In genomic region chr4:125389713-125390112, GRCh38 we compare ENCODE assay signal across 12 cellular contexts.
DNase-seq lines count a peak whose midpoint lies in the region; ATAC-seq, FAIRE-seq and TF ChIP-seq lines count a peak whose summit lies in the region.
"Had no signal": no experiment of that assay in that cellular context is flagged by ENCODE, and none has a peak within 500 bp of the region (broad histone marks: within the 10 kb centered on the region; RNA-seq: fewer than 3 reads in every experiment).

No MANE protein-coding gene starts in this region.

- H3K27me3 ChIP-seq in GM23338 (ENCODE audit: insufficient read depth): no peaks in the 10 kb centered on the region

- no peaks in the 10 kb centered on the region for H3K36me3 ChIP-seq in GM23338 (ENCODE audit: insufficient read depth)

- no peak for FAIRE-seq in urothelium cell line (lab: Jason Lieb, UNC)
- FAIRE-seq: GM12878 had no signal

- CTCF ChIA-PET in activated CD8-positive, alpha-beta memory T cell treated with anti-CD3 and anti-CD28 coated beads, Interleukin-2, amount 10 ng/mL, durations not matched to agents 7 days and 5 days (lab: Charles Lee): no interaction called here

- no peak for TF ChIP-seq CTCF in GM23338 (conservative IDR thresholded peaks at IDR 0.05; ENCODE audit: low read depth in 2 of 2)

- ATAC-seq in HG03439 (IDR thresholded peaks at IDR 0.05; ENCODE audit: unreplicated experiment) (no peak), GM23338 (no peak)
- ATAC-seq in activated CD8-positive, alpha-beta memory T cell treated with anti-CD3 and anti-CD28 coated beads, Interleukin-2, amount 10 ng/mL, durations not matched to agents 7 days and 5 days: no peak
- ATAC-seq: GM12878 had no signal

- H3K27ac ChIP-seq in GM23338 (ENCODE audit: low read depth): no peak overlapping the region
- H3K27ac ChIP-seq: KMS-11 had no signal

- H3K4me1 Mint-ChIP-seq in activated CD8-positive, alpha-beta memory T cell treated with anti-CD3 and anti-CD28 coated beads, Interleukin-2, amount 10 ng/mL, durations not matched to agents 7 days and 5 days: no peaks in the 10 kb centered on the region
- peaks cover 3% of the 10 kb centered on the region for H3K4me1 Mint-ChIP-seq in GM23338

- no peak overlapping the region for H3K4me3 ChIP-seq in GM23338
- H3K4me3 ChIP-seq: GM12878 had no signal

- no peaks in the 10 kb centered on the region for H3K36me3 Mint-ChIP-seq in activated CD8-positive, alpha-beta memory T cell treated with anti-CD3 and anti-CD28 coated beads, Interleukin-2, amount 10 ng/mL, durations not matched to agents 7 days and 5 days
- no peaks in the 10 kb centered on the region for H3K36me3 Mint-ChIP-seq in GM23338 (ENCODE audit: low read depth)

- no peaks in the 10 kb centered on the region for H3K27me3 Mint-ChIP-seq in activated CD8-positive, alpha-beta memory T cell treated with anti-CD3 and anti-CD28 coated beads, Interleukin-2, amount 10 ng/mL, durations not matched to agents 7 days and 5 days
- H3K27me3 Mint-ChIP-seq in GM23338 (ENCODE audit: insufficient read depth, low read depth, poor library complexity): no peaks in the 10 kb centered on the region

- no peak overlapping the region for H2AFZ ChIP-seq in GM23338

- no peaks in the 10 kb centered on the region for H3K79me2 ChIP-seq in GM23338 (replicated peaks; ENCODE audit: insufficient read depth)

- no peaks in the 10 kb centered on the region for H3K9me2 ChIP-seq in GM23338 (ENCODE audit: insufficient read depth)

- H3K4me3 Mint-ChIP-seq in activated CD8-positive, alpha-beta memory T cell treated with anti-CD3 and anti-CD28 coated beads, Interleukin-2, amount 10 ng/mL, durations not matched to agents 7 days and 5 days: no peak overlapping the region
- H3K4me3 Mint-ChIP-seq in GM23338: no peak overlapping the region

- no peak overlapping the region for H3K27ac Mint-ChIP-seq in activated CD8-positive, alpha-beta memory T cell treated with anti-CD3 and anti-CD28 coated beads, Interleukin-2, amount 10 ng/mL, durations not matched to agents 7 days and 5 days
- H3K27ac Mint-ChIP-seq in GM23338: no peak overlapping the region

- no peak overlapping the region for H3K4me2 ChIP-seq in GM23338
- H3K4me2 ChIP-seq: KMS-11 had no signal

- H4K20me1 ChIP-seq in GM23338 (replicated peaks; ENCODE audit: insufficient read depth): no peaks in the 10 kb centered on the region

- H3F3A ChIP-seq in GM23338 (replicated peaks; ENCODE audit: low read depth): no peaks in the 10 kb centered on the region

- H3K9me3 Mint-ChIP-seq in activated CD8-positive, alpha-beta memory T cell treated with anti-CD3 and anti-CD28 coated beads, Interleukin-2, amount 10 ng/mL, durations not matched to agents 7 days and 5 days (ENCODE audit: low read depth): no peaks in the 10 kb centered on the region
- H3K9me3 Mint-ChIP-seq in GM23338: no peaks in the 10 kb centered on the region; the same call in 2 of the 3 replicates

- H3K4me1 ChIP-seq in GM23338 (ENCODE audit: insufficient read depth): no peaks in the 10 kb centered on the region

- DNase-seq in M059J (ENCODE audit: low read depth): peak; percentile 86
- peak; percentile 65 to 85 for DNase-seq in dermis microvascular lymphatic vessel endothelial cell (ENCODE audit: low read depth in 2 of 2)
- peak; percentile 80 to 89 for DNase-seq in lung microvascular endothelial cell (ENCODE audit: low read depth in 2 of 2)
- peak; percentile 54 for DNase-seq in urothelium cell line (ENCODE audit: low spot score)
- no peak for DNase-seq in activated CD8-positive, alpha-beta memory T cell treated with anti-CD3 and anti-CD28 coated beads, Interleukin-2, amount 10 ng/mL, durations not matched to agents 7 days and 5 days
- no peak for DNase-seq in GM23338 (ENCODE audit: low spot score)
- DNase-seq: activated gamma-delta T cell treated with Interleukin-2 at 50 U/mL for 16 hours; H7; stimulated activated CD4-positive, alpha-beta T cell treated with anti-CD3 and anti-CD28 coated beads, Interleukin-2, amount 100 ng/mL, for 24 hours had no signal

TF ChIP-seq in GM23338, 12 proteins besides CTCF, POLR2A, EP300 and RAD21:
- TF ChIP-seq, protein P1, sequence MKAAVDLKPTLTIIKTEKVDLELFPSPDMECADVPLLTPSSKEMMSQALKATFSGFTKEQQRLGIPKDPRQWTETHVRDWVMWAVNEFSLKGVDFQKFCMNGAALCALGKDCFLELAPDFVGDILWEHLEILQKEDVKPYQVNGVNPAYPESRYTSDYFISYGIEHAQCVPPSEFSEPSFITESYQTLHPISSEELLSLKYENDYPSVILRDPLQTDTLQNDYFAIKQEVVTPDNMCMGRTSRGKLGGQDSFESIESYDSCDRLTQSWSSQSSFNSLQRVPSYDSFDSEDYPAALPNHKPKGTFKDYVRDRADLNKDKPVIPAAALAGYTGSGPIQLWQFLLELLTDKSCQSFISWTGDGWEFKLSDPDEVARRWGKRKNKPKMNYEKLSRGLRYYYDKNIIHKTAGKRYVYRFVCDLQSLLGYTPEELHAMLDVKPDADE (IDR thresholded peaks at IDR 0.05): no peak
- TF ChIP-seq ZNF331 (CRISPR knock-in tag; IDR thresholded peaks at IDR 0.05; ENCODE audit: low read depth): no peak
TF ChIP-seq in GM23338: peak in this region for 0.

Comparison
In these comparisons a context has a peak if more than half of its experiments do, and no peak if none do; other contexts are left out.
1. DNase-seq: peak in M059J (single experiment), dermis microvascular lymphatic vessel endothelial cell (2 of 2), lung microvascular endothelial cell (2 of 2) and urothelium cell line (single experiment); none in activated CD8-positive, alpha-beta memory T cell treated with anti-CD3 and anti-CD28 coated beads, Interleukin-2, amount 10 ng/mL, durations not matched to agents 7 days and 5 days (single experiment) and GM23338 (single experiment).